19 cellular contexts compared by ENCODE assay signal in the genomic region with DNA sequence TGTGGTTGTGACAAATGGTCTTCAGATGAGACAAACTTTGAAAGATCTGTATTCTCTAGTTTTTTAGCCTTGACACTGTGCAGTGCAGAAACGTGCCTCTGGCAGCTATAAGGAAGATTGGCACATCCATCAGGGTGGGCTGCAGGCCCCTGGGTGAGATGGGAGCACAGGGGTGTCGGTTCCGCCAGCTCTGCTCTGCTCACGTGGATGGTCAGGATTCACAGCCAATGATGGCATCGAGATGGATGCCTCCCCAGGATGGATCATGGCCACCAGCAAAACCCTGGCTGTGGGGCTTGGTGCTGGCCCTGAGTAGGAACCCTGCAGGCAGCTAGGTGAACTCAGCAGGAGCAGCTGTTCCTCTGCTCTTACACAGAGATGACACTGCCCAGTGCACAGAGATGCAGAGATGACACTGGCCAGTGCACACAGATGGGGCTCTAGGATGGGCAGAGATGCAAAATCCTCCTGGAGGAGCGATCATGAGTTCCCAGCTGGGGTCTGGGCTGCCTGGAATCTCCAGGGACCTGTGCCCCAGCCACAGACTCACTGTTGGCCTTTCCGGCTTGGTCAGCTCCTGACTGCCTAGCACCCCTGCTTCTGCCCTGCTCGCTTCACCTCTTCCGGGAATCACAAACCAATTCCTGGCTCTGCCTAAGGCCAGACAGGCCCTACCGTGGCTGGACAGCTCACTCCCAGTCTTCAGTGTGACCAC.
"Had no signal": no experiment of that assay in that cellular context is flagged by ENCODE, and none has a peak within 500 bp of the region (broad histone marks: within the 10 kb centered on the region; RNA-seq: fewer than 3 reads in every experiment).

No MANE protein-coding gene starts in this region.

- H3K27ac Mint-ChIP-seq: activated B cell treated with CpG ODN at 0.5 μM for 24 hours; activated CD4-positive, alpha-beta T cell treated with anti-CD3 and anti-CD28 coated beads, Interleukin-2, amount 10 ng/mL, durations not matched to agents 24 days and 14 days; activated CD8-positive, alpha-beta memory T cell treated with anti-CD3 and anti-CD28 coated beads, Interleukin-2, amount 10 ng/mL, durations not matched to agents 7 days and 5 days; activated naive CD8-positive, alpha-beta T cell treated with anti-CD3 and anti-CD28 coated beads, Interleukin-2, amount 50 U/mL, for 24 hours; activated T-cell treated with anti-CD3 and anti-CD28 coated beads, Interleukin-2, amount 50 U/mL, for 24 hours; activated T-helper 1 cell treated with anti-CD3 and anti-CD28 coated beads, Interleukin-12 subunit alpha, Interleukin-12 subunit beta, Interleukin-2, Interleukin-4 antibody, amounts not matched to agents 30 ng/mL and 10 ng/mL and 1 ng/mL, durations not matched to agents 14 hours and 24 hours and 36 hours; T-helper 1 cell treated with Interleukin-12 subunit alpha and Interleukin-12 subunit beta and Interleukin-4 antibody, amounts not matched to agents 30 μg/mL and 1 μg/mL, for 36 hours had no signal

- H3K4me1 Mint-ChIP-seq: activated B cell treated with CpG ODN at 0.5 μM for 24 hours; activated CD4-positive, alpha-beta T cell treated with anti-CD3 and anti-CD28 coated beads, Interleukin-2, amount 10 ng/mL, durations not matched to agents 24 days and 14 days; activated CD8-positive, alpha-beta memory T cell treated with anti-CD3 and anti-CD28 coated beads, Interleukin-2, amount 10 ng/mL, durations not matched to agents 7 days and 5 days had no signal

- H3K36me3 Mint-ChIP-seq: activated CD8-positive, alpha-beta memory T cell treated with anti-CD3 and anti-CD28 coated beads, Interleukin-2, amount 10 ng/mL, durations not matched to agents 7 days and 5 days; activated naive CD4-positive, alpha-beta T cell treated with anti-CD3 and anti-CD28 coated beads, Interleukin-2, amount 50 U/mL, for 72 hours had no signal

- H3K9me3 Mint-ChIP-seq: activated CD4-positive, alpha-beta T cell treated with anti-CD3 and anti-CD28 coated beads, Interleukin-2, amount 10 ng/mL, durations not matched to agents 24 days and 14 days; activated naive CD8-positive, alpha-beta T cell treated with anti-CD3 and anti-CD28 coated beads, Interleukin-2, amount 50 U/mL, for 24 hours; activated T-cell treated with anti-CD3 and anti-CD28 coated beads, Interleukin-2, amount 50 U/mL, for 24 hours; activated T-helper 1 cell treated with anti-CD3 and anti-CD28 coated beads, Interleukin-12 subunit alpha, Interleukin-12 subunit beta, Interleukin-2, Interleukin-4 antibody, amounts not matched to agents 30 ng/mL and 10 ng/mL and 1 ng/mL, durations not matched to agents 14 hours and 24 hours and 36 hours; T-helper 1 cell treated with Interleukin-12 subunit alpha and Interleukin-12 subunit beta and Interleukin-4 antibody, amounts not matched to agents 30 μg/mL and 1 μg/mL, for 36 hours had no signal

- H3K4me3 Mint-ChIP-seq: activated B cell treated with CpG ODN at 0.5 μM for 24 hours; activated CD4-positive, alpha-beta T cell treated with anti-CD3 and anti-CD28 coated beads, Interleukin-2, amount 10 ng/mL, durations not matched to agents 24 days and 14 days; activated CD8-positive, alpha-beta memory T cell treated with anti-CD3 and anti-CD28 coated beads, Interleukin-2, amount 10 ng/mL, durations not matched to agents 7 days and 5 days; activated naive CD8-positive, alpha-beta T cell treated with anti-CD3 and anti-CD28 coated beads, Interleukin-2, amount 50 U/mL, for 24 hours; activated T-cell treated with anti-CD3 and anti-CD28 coated beads, Interleukin-2, amount 50 U/mL, for 24 hours; activated T-helper 1 cell treated with anti-CD3 and anti-CD28 coated beads, Interleukin-12 subunit alpha, Interleukin-12 subunit beta, Interleukin-2, Interleukin-4 antibody, amounts not matched to agents 30 ng/mL and 10 ng/mL and 1 ng/mL, durations not matched to agents 14 hours and 24 hours and 36 hours; T-helper 1 cell treated with Interleukin-12 subunit alpha and Interleukin-12 subunit beta and Interleukin-4 antibody, amounts not matched to agents 30 μg/mL and 1 μg/mL, for 36 hours had no signal

- ATAC-seq: activated CD8-positive, alpha-beta memory T cell treated with anti-CD3 and anti-CD28 coated beads, Interleukin-2, amount 10 ng/mL, durations not matched to agents 7 days and 5 days; activated naive CD4-positive, alpha-beta T cell treated with anti-CD3 and anti-CD28 coated beads, Interleukin-2, amount 50 U/mL, for 72 hours; activated naive CD8-positive, alpha-beta T cell treated with anti-CD3 and anti-CD28 coated beads, Interleukin-2, amount 50 U/mL, for 24 hours; PC-3 had no signal

- DNase-seq: activated B cell treated with CpG ODN at 0.5 μM for 24 hours; activated CD4-positive, alpha-beta T cell treated with anti-CD3 and anti-CD28 coated beads for 1 hour; activated CD4-positive, alpha-beta T cell treated with anti-CD3 and anti-CD28 coated beads, Interleukin-2, amount 10 ng/mL, durations not matched to agents 24 days and 14 days; activated CD4-positive, alpha-beta T cell treated with anti-CD3 and anti-CD28 coated beads, Interleukin-2, amount 50 U/mL, for 48 hours; activated CD8-positive, alpha-beta memory T cell treated with anti-CD3 and anti-CD28 coated beads, Interleukin-2, amount 10 ng/mL, durations not matched to agents 7 days and 5 days; activated effector memory CD4-positive, alpha-beta T cell treated with anti-CD3 and anti-CD28 coated beads, Interleukin-2, amount 50 U/mL, for 16 hours; activated naive CD4-positive, alpha-beta T cell treated with Interleukin-2 at 50 U/mL for 16 hours; activated naive CD8-positive, alpha-beta T cell treated with anti-CD3 and anti-CD28 coated beads, Interleukin-2, amount 50 U/mL, for 24 hours; activated T-cell treated with anti-CD3 and anti-CD28 coated beads, Interleukin-2, amount 50 U/mL, for 24 hours; KG1; NCI-H1048; NCI-H2081 treated with DMSO at 0.1 percent for 48 hours; NCI-H446; NCI-H524; PC-3; SHP77 treated with DMSO at 0.1 percent for 48 hours had no signal

- H3K27me3 Mint-ChIP-seq: activated B cell treated with CpG ODN at 0.5 μM for 24 hours; activated CD4-positive, alpha-beta T cell treated with anti-CD3 and anti-CD28 coated beads, Interleukin-2, amount 10 ng/mL, durations not matched to agents 24 days and 14 days; activated CD8-positive, alpha-beta memory T cell treated with anti-CD3 and anti-CD28 coated beads, Interleukin-2, amount 10 ng/mL, durations not matched to agents 7 days and 5 days; activated naive CD8-positive, alpha-beta T cell treated with anti-CD3 and anti-CD28 coated beads, Interleukin-2, amount 50 U/mL, for 24 hours; activated T-cell treated with anti-CD3 and anti-CD28 coated beads, Interleukin-2, amount 50 U/mL, for 24 hours had no signal
